In the genomic region with DNA sequence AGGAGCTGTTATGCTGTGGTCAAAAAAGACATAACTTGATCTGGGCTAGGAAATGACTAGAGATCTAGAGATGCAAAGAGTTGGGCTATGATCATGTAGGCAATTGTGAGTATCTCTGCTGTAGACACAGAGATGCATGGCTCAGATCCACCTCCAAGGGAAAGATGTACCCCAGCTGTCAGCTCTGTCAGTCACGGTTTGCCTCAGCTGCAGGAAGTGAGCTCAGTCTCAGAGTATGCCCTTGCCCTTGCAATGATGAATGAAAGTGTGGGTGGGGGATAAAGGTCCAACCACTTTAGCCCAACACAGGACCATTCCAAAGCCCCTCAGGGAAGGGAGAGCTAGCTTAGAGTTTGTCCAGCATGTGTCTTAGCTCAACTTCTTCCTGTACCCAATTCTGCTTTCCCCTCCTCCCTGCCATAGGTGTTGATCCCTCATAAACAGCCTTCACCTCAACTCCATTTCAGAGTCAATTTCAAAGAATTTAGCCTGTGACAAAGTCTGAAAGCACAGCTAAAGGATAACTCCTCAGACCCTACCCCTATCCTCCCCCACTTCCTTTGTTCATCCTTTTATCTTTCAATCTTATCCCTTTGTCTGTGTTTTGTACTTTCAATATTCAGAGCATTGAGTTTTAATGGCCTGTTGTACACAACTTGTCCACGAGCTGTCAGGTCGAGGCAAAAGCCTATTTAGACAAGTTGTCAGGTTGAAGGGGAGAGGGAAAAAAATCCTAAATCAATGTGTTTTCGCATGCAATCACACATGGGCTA, we compare ENCODE assay signal across 10 cellular contexts.
DNase-seq lines count a peak whose midpoint lies in the region; ATAC-seq and TF ChIP-seq lines count a peak whose summit lies in the region.
"Had no signal": no experiment of that assay in that cellular context is flagged by ENCODE, and none has a peak within 500 bp of the region (broad histone marks: within the 10 kb centered on the region; RNA-seq: fewer than 3 reads in every experiment).

No MANE protein-coding gene starts in this region.

- intact Hi-C loops in esophagus muscularis mucosa (cut with DNase I): no loop called here

- H3K27ac ChIP-seq in esophagus muscularis mucosa (replicated peaks in 1 of 4): no peak overlapping the region

- peak; percentile 13 for DNase-seq in glomerular visceral epithelial cell (ENCODE audit: extremely low spot score)
- no peak for DNase-seq in esophagus muscularis mucosa (ENCODE audit: extremely low spot score)
- no peak for DNase-seq in central memory CD4-positive, alpha-beta T cell
- no peak for DNase-seq in HuH-7 (ENCODE audit: low spot score)
- no peak for DNase-seq in NK-92 (lab: John Stamatoyannopoulos, UW; ENCODE audit: unreplicated experiment)
- DNase-seq: dermis blood vessel endothelial cell had no signal

- 52% methylated on average over 4 of the region's 4 CpGs for WGBS in esophagus muscularis mucosa

- H3K27me3 ChIP-seq in esophagus muscularis mucosa: no peaks in the 10 kb centered on the region

- TF ChIP-seq CTCF in esophagus muscularis mucosa (IDR thresholded peaks at IDR 0.05): no peak

- H3K4me1 ChIP-seq in esophagus muscularis mucosa: no peaks in the 10 kb centered on the region

- no peaks in the 10 kb centered on the region for H3K9me3 ChIP-seq in esophagus muscularis mucosa

- peak; percentile 100 for ATAC-seq in GM18502 (IDR thresholded peaks at IDR 0.05; ENCODE audit: poor library complexity, unreplicated experiment)
- ATAC-seq in GM21390 (IDR thresholded peaks at IDR 0.05; ENCODE audit: unreplicated experiment): peak; percentile 94
- peak; percentile 96 for ATAC-seq in HG03457 (IDR thresholded peaks at IDR 0.05; ENCODE audit: unreplicated experiment)
- ATAC-seq: SK-N-SH treated with all-trans-retinoic acid at 6 μM for 48 hours had no signal

- no peak for TF ChIP-seq EP300 in esophagus muscularis mucosa (IDR thresholded peaks at IDR 0.05)

- no peak overlapping the region for H3K4me3 ChIP-seq in esophagus muscularis mucosa

- TF ChIP-seq POLR2A in esophagus muscularis mucosa (IDR thresholded peaks at IDR 0.05; ENCODE audit: low read depth): no peak

- H3K36me3 ChIP-seq in esophagus muscularis mucosa: no peaks in the 10 kb centered on the region
